ENCODE assay signal across 8 cellular contexts in the genomic region with DNA sequence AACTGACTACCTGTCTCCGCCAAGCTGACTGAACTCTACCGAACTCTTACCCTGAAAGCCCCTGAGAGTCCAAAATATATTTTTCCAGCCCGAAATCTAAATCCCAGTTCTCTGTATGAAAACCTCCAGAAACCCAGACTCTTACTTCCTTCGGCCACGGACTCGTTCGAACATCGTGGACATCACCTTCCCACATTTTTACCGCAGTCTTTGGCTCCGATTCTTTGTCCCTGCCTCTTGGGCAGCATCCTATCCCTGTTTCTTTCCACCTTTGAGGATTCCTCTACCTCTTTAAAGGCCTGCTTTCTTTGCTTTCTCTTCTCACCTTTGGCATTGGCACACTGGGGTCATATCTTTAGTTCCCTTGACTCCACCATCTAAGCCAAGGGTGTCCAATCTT. TPM values are rescaled to one million over a fixed set of nuclear protein-coding genes. Genes with fewer than 3 reads are reported as not detected.
A peak's percentile ranks its signal among the peaks of the same experiment; 100 is the strongest.
DNase-seq lines count a peak whose midpoint lies in the region; ATAC-seq and TF ChIP-seq lines count a peak whose summit lies in the region.

No MANE protein-coding gene starts in this region.

- H3K27me3 ChIP-seq in OCI-LY1 (ENCODE audit: insufficient read depth, low read length) (no peaks in the 10 kb centered on the region), ovary (no peaks in the 10 kb centered on the region)

- peaks cover 16% of the 10 kb centered on the region for H3K79me2 ChIP-seq in OCI-LY1 (ENCODE audit: insufficient read depth, low read length)

- H3K4me2 ChIP-seq in OCI-LY1 (ENCODE audit: low read length), result peak overlapping the region; percentile 99

- peaks cover 51% of the 10 kb centered on the region for H3K4me1 Mint-ChIP-seq in endothelial cell (ENCODE audit: unreplicated experiment)

- TF ChIP-seq CTCF in OCI-LY1 (IDR thresholded peaks at IDR 0.05; ENCODE audit: low read length), result no peak
- no peak for TF ChIP-seq CTCF in endothelial cell (IDR thresholded peaks at IDR 0.05; ENCODE audit: unreplicated experiment)
- TF ChIP-seq CTCF in ovary (IDR thresholded peaks at IDR 0.05), result no peak

- H3K36me3 ChIP-seq in OCI-LY1 (ENCODE audit: insufficient read depth, low read length), result no peaks in the 10 kb centered on the region
- H3K36me3 ChIP-seq in ovary, result no peaks in the 10 kb centered on the region

- H3K4me3 ChIP-seq in OCI-LY1 (ENCODE audit: low read depth, low read length, poor library complexity, severe bottlenecking) (peak overlapping the region; percentile 93), ovary (peak overlapping the region; percentile 90)

- TF ChIP-seq POLR2A in ovary (IDR thresholded peaks at IDR 0.05), result no peak

- H3F3A ChIP-seq in OCI-LY1 (ENCODE audit: insufficient read depth, low read length), result no peaks in the 10 kb centered on the region

- intact Hi-C loops in ovary (cut with DNase I), result loop anchor here in 2 of 4 donors (10.0 kb wide), 1 partner anchor 71 kb away; no protein-coding TSS in a partner anchor

- WGBS in ovary, 3 donors, result 14 to 25% (median 22%) methylated on average over 10 of the region's 10 CpGs

- no peaks in the 10 kb centered on the region for H3K9me2 ChIP-seq in OCI-LY1 (ENCODE audit: low read depth, low read length)

- H3K9me3 ChIP-seq in OCI-LY1 (ENCODE audit: low read length) (no peaks in the 10 kb centered on the region), ovary (no peaks in the 10 kb centered on the region)

- ATAC-seq in GM21825 (IDR thresholded peaks at IDR 0.05; ENCODE audit: unreplicated experiment) (no peak), GM21576 (IDR thresholded peaks at IDR 0.05; ENCODE audit: unreplicated experiment) (no peak)

- H3K4me3 Mint-ChIP-seq in endothelial cell (ENCODE audit: unreplicated experiment), result peak overlapping the region; percentile 95

- no peaks in the 10 kb centered on the region for H3K9me3 Mint-ChIP-seq in endothelial cell (ENCODE audit: unreplicated experiment)

- peak overlapping the region; percentile 88 for H3K27ac Mint-ChIP-seq in endothelial cell (ENCODE audit: unreplicated experiment)

- H2AFZ ChIP-seq in OCI-LY1 (ENCODE audit: low read length), result peak overlapping the region; percentile 78; the same call in 1 of the 2 replicates

- peaks cover 7% of the 10 kb centered on the region for H3K27me3 Mint-ChIP-seq in endothelial cell (ENCODE audit: unreplicated experiment)

- TF ChIP-seq EP300 in ovary (IDR thresholded peaks at IDR 0.05), result no peak

- peaks cover 57% of the 10 kb centered on the region for H3K4me1 ChIP-seq in OCI-LY1 (ENCODE audit: insufficient read depth, low read length, severe bottlenecking)
- peaks cover 7% of the 10 kb centered on the region for H3K4me1 ChIP-seq in ovary (ENCODE audit: insufficient read depth)

- peaks cover 13% of the 10 kb centered on the region for H3K36me3 Mint-ChIP-seq in endothelial cell (ENCODE audit: low read depth, unreplicated experiment)

- peak; percentile 44 for DNase-seq in DMS53 treated with DMSO at 0.1 percent for 48 hours (lab: John Stamatoyannopoulos, UW; ENCODE audit: unreplicated experiment)
- DNase-seq in endothelial cell (ENCODE audit: low spot score), result no peak
- DNase-seq in ovary, result no peak
- DNase-seq in NCI-H2029 (lab: John Stamatoyannopoulos, UW), result no peak
- DNase-seq in cerebellum (ENCODE audit: low spot score), result no peak

- peak overlapping the region; percentile 97 for H3K9ac ChIP-seq in OCI-LY1 (ENCODE audit: low read length)

- no peaks in the 10 kb centered on the region for H4K20me1 ChIP-seq in OCI-LY1 (ENCODE audit: insufficient read depth, low read length)

- H3K27ac ChIP-seq in OCI-LY1 (ENCODE audit: low read depth, low read length, poor library complexity, severe bottlenecking) (peak overlapping the region; percentile 78), ovary (peak overlapping the region; percentile 95 to 97)

RNA-seq across cellular contexts. Expression of a gene that starts 0.9 kb away (rescaled TPM):
- 37.7 TPM for total RNA-seq in endothelial cell (ENCODE audit: unreplicated experiment)
- 10 to 100 TPM; 29.8 to 51.4 (median 42.5) TPM for total RNA-seq in ovary
- polyA plus RNA-seq in ovary, result 10 to 100 TPM; 11.5 to 22.3 TPM
- 126 TPM for total RNA-seq in cerebellum
